Comparison of ENCODE assay signal across 1 cellular context in genomic region chr2:231514951-231515297, GRCh38.
TF ChIP-seq lines count a peak whose summit lies in the region.

No MANE protein-coding gene starts in this region.

TF ChIP-seq in GM12878, 131 proteins besides CTCF, POLR2A, EP300 and RAD21:
- no peak for TF ChIP-seq NKRF (conservative IDR thresholded peaks at IDR 0.05)
- TF ChIP-seq NFYA (IDR thresholded peaks at IDR 0.05; ENCODE audit: borderline replicate concordance, low read depth, low read length): no peak
- 0 out of 2 replicates have a peak, but pooled peaks have one; percentile 4 for TF ChIP-seq LARP7 (IDR thresholded peaks at IDR 0.05)
- TF ChIP-seq RCOR1 (conservative IDR thresholded peaks at IDR 0.05; ENCODE audit: low read depth, low read length): no peak
- TF ChIP-seq MXI1 (IDR thresholded peaks at IDR 0.05; ENCODE audit: low read depth, low read length): no peak
- TF ChIP-seq IRF3 (IDR thresholded peaks at IDR 0.05): no peak
